In genomic region chr14:68816183-68816942, GRCh38 we compare ENCODE assay signal across 1 cellular context.
A peak's percentile ranks its signal among the peaks of the same experiment; 100 is the strongest.
TF ChIP-seq lines count a peak whose summit lies in the region.

No MANE protein-coding gene starts in this region.

TF ChIP-seq in GM12878, 131 proteins besides CTCF, POLR2A, EP300 and RAD21 (continued from another document and continues in another):
- TF ChIP-seq CUX1 (IDR thresholded peaks at IDR 0.05; ENCODE audit: insufficient replicate concordance, low read depth, low read length) (no peak), JUND (IDR thresholded peaks at IDR 0.05; ENCODE audit: low read depth, low read length) (peak; percentile 42; the same call in 1 of the 2 replicates), CREM (IDR thresholded peaks at IDR 0.05; ENCODE audit: low read depth) (peak; percentile 87), ZNF384 (IDR thresholded peaks at IDR 0.05; ENCODE audit: borderline replicate concordance, low read depth, low read length) (no peak), TAF1 (IDR thresholded peaks at IDR 0.05; ENCODE audit: borderline replicate concordance, low read depth, low read length) (peak; percentile 81; the same call in 1 of the 2 replicates), ATF2 (IDR thresholded peaks at IDR 0.05; ENCODE audit: low read length) (no peak), RB1 (IDR thresholded peaks at IDR 0.05; ENCODE audit: borderline replicate concordance) (peak; percentile 72; the same call in 1 of the 2 replicates), TCF7 (IDR thresholded peaks at IDR 0.05; ENCODE audit: borderline replicate concordance) (no peak), ZNF687 (IDR thresholded peaks at IDR 0.05) (peak; percentile 99), SMAD1 (IDR thresholded peaks at IDR 0.05; ENCODE audit: low read depth, partially characterized antibody) (no peak), REST (IDR thresholded peaks at IDR 0.05; ENCODE audit: low read depth, low read length) (0 out of 2 replicates have a peak, but pooled peaks have one; percentile 19), RCOR1 (conservative IDR thresholded peaks at IDR 0.05; ENCODE audit: low read depth, low read length) (no peak), USF1 (IDR thresholded peaks at IDR 0.05; ENCODE audit: borderline replicate concordance, extremely low read length, insufficient read depth, low read depth, low read length) (no peak), SUZ12 (IDR thresholded peaks at IDR 0.05; ENCODE audit: unreplicated experiment) (no peak), NR2C1 (IDR thresholded peaks at IDR 0.05) (0 out of 2 replicates have a peak, but pooled peaks have one; percentile 25), SRF (IDR thresholded peaks at IDR 0.05; ENCODE audit: low read depth in 2 of 2, low read length in 2 of 2) (no peak), CHD4 (IDR thresholded peaks at IDR 0.05) (no peak), CEBPB (IDR thresholded peaks at IDR 0.05; ENCODE audit: borderline replicate concordance in 1 of 2, low read depth in 2 of 2, low read length in 2 of 2) (no peak), POLR2AphosphoS2 (IDR thresholded peaks at IDR 0.05; ENCODE audit: low read depth, low read length) (no peak), NR2F1 (conservative IDR thresholded peaks at IDR 0.05) (peak; percentile 42), POLR2AphosphoS5 (IDR thresholded peaks at IDR 0.05; ENCODE audit: low read length) (peak; percentile 59; the same call in 1 of the 2 replicates), SREBF2 (IDR thresholded peaks at IDR 0.05; ENCODE audit: low read length) (no peak), ZNF622 (IDR thresholded peaks at IDR 0.05) (no peak), TARDBP (IDR thresholded peaks at IDR 0.05; ENCODE audit: borderline replicate concordance) (peak; percentile 35), ESRRA (IDR thresholded peaks at IDR 0.05; ENCODE audit: low read length) (no peak; the same call in 1 of the 2 replicates), ATF7 (IDR thresholded peaks at IDR 0.05; ENCODE audit: low read depth) (no peak), CBX3 (IDR thresholded peaks at IDR 0.05; ENCODE audit: borderline replicate concordance, low read depth) (no peak), MAX (IDR thresholded peaks at IDR 0.05; ENCODE audit: low read depth, low read length) (peak; percentile 22), CBFB (IDR thresholded peaks at IDR 0.05; ENCODE audit: low read depth) (no peak), PML (IDR thresholded peaks at IDR 0.05; ENCODE audit: low read length) (no peak), KDM1A (IDR thresholded peaks at IDR 0.05; ENCODE audit: borderline replicate concordance) (no peak), LARP7 (IDR thresholded peaks at IDR 0.05) (peak; percentile 97), HDAC6 (IDR thresholded peaks at IDR 0.05; ENCODE audit: unreplicated experiment) (no peak), JUNB (IDR thresholded peaks at IDR 0.05) (no peak), SIN3A (IDR thresholded peaks at IDR 0.05; ENCODE audit: low read depth, low read length) (no peak), SPI1 (IDR thresholded peaks at IDR 0.05; ENCODE audit: borderline replicate concordance, insufficient read depth, low read depth, low read length) (no peak), CBX5 (IDR thresholded peaks at IDR 0.05; ENCODE audit: low read depth) (no peak), IRF5 (IDR thresholded peaks at IDR 0.05; ENCODE audit: borderline replicate concordance) (no peak), CHD2 (IDR thresholded peaks at IDR 0.05; ENCODE audit: borderline replicate concordance, low read depth, low read length) (peak; percentile 72; the same call in 1 of the 2 replicates), PAX5 (IDR thresholded peaks at IDR 0.05; ENCODE audit: borderline replicate concordance, low read depth, low read length) (no peak), MYC (IDR thresholded peaks at IDR 0.05; ENCODE audit: insufficient read depth, insufficient read length, insufficient replicate concordance, low read length, severe bottlenecking) (no peak), FOXK2 (IDR thresholded peaks at IDR 0.05) (no peak), PAX8 (IDR thresholded peaks at IDR 0.05) (no peak), MEF2B (IDR thresholded peaks at IDR 0.05; ENCODE audit: partially characterized antibody, poor library complexity, severe bottlenecking) (peak; percentile 72), RUNX3 (IDR thresholded peaks at IDR 0.05; ENCODE audit: low read length) (no peak), SMARCA5 (IDR thresholded peaks at IDR 0.05) (peak; percentile 95)
